Comparison of ENCODE assay signal across 26 cellular contexts in the genomic region with DNA sequence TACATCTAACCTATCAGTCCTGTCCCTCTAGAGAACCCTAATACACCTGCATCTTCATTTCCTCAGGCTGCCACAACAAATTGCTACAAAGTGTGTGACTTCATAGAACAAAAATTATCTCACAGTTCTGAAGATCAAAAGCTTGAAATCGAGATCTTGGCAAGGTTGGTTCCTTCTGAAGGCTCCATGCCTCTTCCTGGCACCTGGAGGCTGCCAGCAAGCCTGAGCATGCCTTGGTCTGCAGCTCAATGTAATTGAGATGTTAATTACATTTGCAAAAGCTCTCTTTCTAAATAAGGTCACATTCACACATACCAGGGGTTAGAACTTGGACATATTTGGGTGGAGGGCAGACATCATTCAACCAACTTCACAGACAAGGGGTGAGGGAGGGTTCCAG.
A peak's percentile ranks its signal among the peaks of the same experiment; 100 is the strongest.
DNase-seq lines count a peak whose midpoint lies in the region; TF ChIP-seq lines count a peak whose summit lies in the region.
"Had no signal": no experiment of that assay in that cellular context is flagged by ENCODE, and none has a peak within 500 bp of the region (broad histone marks: within the 10 kb centered on the region; RNA-seq: fewer than 3 reads in every experiment).

No MANE protein-coding gene starts in this region.

- no peak overlapping the region for H3K4me3 ChIP-seq in Jurkat, Clone E6-1 (ENCODE audit: low read length)
- no peak overlapping the region for H3K4me3 ChIP-seq in epithelial cell of esophagus (ENCODE audit: low read length)
- H3K4me3 ChIP-seq: BLaER1 treated with 17β-estradiol and CSF1 and Interleukin-3, amounts not matched to agents 10 nM and 100 nM; SJCRH30 had no signal

- DNase-seq in COR-L47 (lab: John Stamatoyannopoulos, UW): peak; percentile 54
- DNase-seq in Jurkat, Clone E6-1 (ENCODE audit: low read depth, low spot score): peak; percentile 14
- peak; percentile 96 for DNase-seq in NCI-H446 treated with DMSO at 0.1 percent for 48 hours (lab: John Stamatoyannopoulos, UW)
- DNase-seq in epithelial cell of esophagus (ENCODE audit: low read depth): peak; percentile 82
- DNase-seq in HuH-7.5 (ENCODE audit: low spot score): no peak
- DNase-seq in HuH-7 (ENCODE audit: low spot score): no peak
- DNase-seq in GDM1 (lab: John Stamatoyannopoulos, UW): no peak
- no peak for DNase-seq in H4 (ENCODE audit: low spot score)
- DNase-seq: ACHN; activated CD4-positive, alpha-beta memory T cell treated with anti-CD3 and anti-CD28 coated beads for 36 hours; activated effector memory CD4-positive, alpha-beta T cell treated with anti-CD3 and anti-CD28 coated beads, Interleukin-2, amount 50 U/mL, for 16 hours; activated naive CD8-positive, alpha-beta T cell treated with anti-CD3 and anti-CD28 coated beads, Interleukin-2, amount 10 ng/mL, durations not matched to agents 7 days and 5 days; Caco-2; EL; erythroblast; hippocampal formation; immature natural killer cell; IMR-90; mesendoderm; naive B cell; NCI-H226; retina; SJCRH30; small intestine; T-cell had no signal

- TF ChIP-seq CTCF in epithelial cell of esophagus (IDR thresholded peaks at IDR 0.05; ENCODE audit: insufficient read depth, low read depth, low read length, missing control alignments): no peak

Comparison
In these comparisons a context has a peak if more than half of its experiments do, and no peak if none do; other contexts are left out.
1. DNase-seq: peak in COR-L47 (single experiment), Jurkat, Clone E6-1 (single experiment), NCI-H446 treated with DMSO at 0.1 percent for 48 hours (single experiment) and epithelial cell of esophagus (single experiment); none in HuH-7.5 (single experiment), HuH-7 (single experiment), GDM1 (single experiment) and H4 (single experiment).